In the genomic region with DNA sequence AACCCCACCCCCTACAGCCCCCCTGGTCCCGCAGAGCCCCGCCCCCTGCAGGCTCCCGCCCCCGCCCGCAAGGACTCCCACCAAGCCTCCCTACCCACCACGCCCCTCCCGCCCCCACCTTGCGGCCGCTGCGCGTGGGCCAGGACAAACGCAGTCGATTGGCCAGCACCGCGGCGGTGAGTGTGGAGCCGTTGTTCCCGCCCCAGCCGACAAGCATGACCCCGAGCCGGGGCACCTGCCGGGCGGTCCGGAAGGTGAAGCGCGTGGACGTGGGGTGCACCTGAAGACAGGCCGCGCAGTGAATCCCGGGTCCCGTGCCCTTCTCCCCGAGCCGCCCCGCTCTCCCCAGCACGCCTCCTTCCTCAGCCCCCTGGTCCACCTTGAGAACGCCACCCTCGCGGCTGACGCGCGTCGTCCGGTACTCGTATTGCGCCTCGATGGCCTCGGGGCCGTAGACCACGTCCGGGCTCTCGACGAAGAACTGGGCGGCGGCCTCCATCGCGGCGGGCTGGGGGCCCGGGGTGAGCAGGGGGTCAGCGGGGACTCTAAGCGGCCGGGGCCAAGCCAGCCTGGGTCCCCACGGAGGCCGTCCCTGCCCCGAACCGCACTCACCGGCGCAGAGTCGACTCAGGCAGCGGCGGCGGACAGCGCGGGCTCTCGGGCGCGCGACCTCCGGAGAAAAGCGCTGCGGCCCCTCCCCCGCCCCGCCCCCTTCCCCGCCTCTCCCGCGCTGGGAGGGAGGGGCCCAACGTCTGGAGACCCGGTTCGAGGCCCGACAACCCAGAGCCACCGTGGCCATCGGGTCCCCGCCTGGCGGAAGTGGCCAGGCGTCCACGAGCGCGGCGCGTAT, we compare ENCODE assay signal across 8 cellular contexts.
DNase-seq lines count a peak whose midpoint lies in the region; ATAC-seq and TF ChIP-seq lines count a peak whose summit lies in the region.

A gene (minus strand): TSS at position 653 of the 850 bp plus-strand sequence. CDS start 154 bp downstream, at position 499.

- no peaks in the 10 kb centered on the region for H3K27me3 Mint-ChIP-seq in T-helper 1 cell treated with Interleukin-12 subunit alpha and Interleukin-12 subunit beta and Interleukin-4 antibody, amounts not matched to agents 30 μg/mL and 1 μg/mL, for 36 hours (ENCODE audit: low read depth)

- no peak for ATAC-seq in GM21515 (IDR thresholded peaks at IDR 0.05; ENCODE audit: unreplicated experiment)
- ATAC-seq in GM21390 (IDR thresholded peaks at IDR 0.05; ENCODE audit: unreplicated experiment), result no peak

- peaks cover 19% of the 10 kb centered on the region for H3K4me1 Mint-ChIP-seq in T-helper 1 cell treated with Interleukin-12 subunit alpha and Interleukin-12 subunit beta and Interleukin-4 antibody, amounts not matched to agents 30 μg/mL and 1 μg/mL, for 36 hours (ENCODE audit: low read depth)

- H3K4me3 ChIP-seq in HFF-Myc (replicated peaks; ENCODE audit: low read depth, low read length), result peak within 1 kb of the TSS; percentile 54
- peak within 1 kb of the TSS; percentile 52 to 77 for H3K4me3 ChIP-seq in cardiac fibroblast (replicated peaks in 1 of 2; ENCODE audit: low read depth in 2 of 2, low read length in 2 of 2)

- H3K4me3 Mint-ChIP-seq in T-helper 1 cell treated with Interleukin-12 subunit alpha and Interleukin-12 subunit beta and Interleukin-4 antibody, amounts not matched to agents 30 μg/mL and 1 μg/mL, for 36 hours, result peak within 1 kb of the TSS; percentile 59

- H3K9me3 Mint-ChIP-seq in T-helper 1 cell treated with Interleukin-12 subunit alpha and Interleukin-12 subunit beta and Interleukin-4 antibody, amounts not matched to agents 30 μg/mL and 1 μg/mL, for 36 hours, result peaks cover 5% of the 10 kb centered on the region

- H3K27ac ChIP-seq in C4-2B, result peak within 1 kb of the TSS; percentile 77

- no peak within 1 kb of the TSS for H3K27ac Mint-ChIP-seq in T-helper 1 cell treated with Interleukin-12 subunit alpha and Interleukin-12 subunit beta and Interleukin-4 antibody, amounts not matched to agents 30 μg/mL and 1 μg/mL, for 36 hours

- peaks cover 17% of the 10 kb centered on the region for H3K36me3 Mint-ChIP-seq in T-helper 1 cell treated with Interleukin-12 subunit alpha and Interleukin-12 subunit beta and Interleukin-4 antibody, amounts not matched to agents 30 μg/mL and 1 μg/mL, for 36 hours (ENCODE audit: low read depth)

- DNase-seq in HFF-Myc (ENCODE audit: extremely low read depth, low read depth) (no peak), cardiac fibroblast (ENCODE audit: low read depth in 2 of 2) (peak; percentile 15 to 64), iris pigment epithelial cell (ENCODE audit: low read depth) (peak; percentile 72)
- peak; percentile 65 for DNase-seq in stimulated activated CD4-positive, alpha-beta T cell treated with anti-CD3 and anti-CD28 coated beads, Interleukin-15, amount 100 ng/mL, for 24 hours

- no peak for TF ChIP-seq CTCF in C4-2B (conservative IDR thresholded peaks at IDR 0.05)
- no peak for TF ChIP-seq CTCF in HFF-Myc (IDR thresholded peaks at IDR 0.05; ENCODE audit: low read depth, low read length, missing control alignments)
- TF ChIP-seq CTCF in cardiac fibroblast (IDR thresholded peaks at IDR 0.05; ENCODE audit: low read depth, low read length), result no peak
